In genomic region chr3:17322106-17322793, GRCh38 we compare ENCODE assay signal across 14 cellular contexts.
A peak's percentile ranks its signal among the peaks of the same experiment; 100 is the strongest.
DNase-seq lines count a peak whose midpoint lies in the region; ATAC-seq, FAIRE-seq and TF ChIP-seq lines count a peak whose summit lies in the region.
"Had no signal": no experiment of that assay in that cellular context is flagged by ENCODE, and none has a peak within 500 bp of the region (broad histone marks: within the 10 kb centered on the region; RNA-seq: fewer than 3 reads in every experiment).

No MANE protein-coding gene starts in this region.

- no peak overlapping the region for H3K27ac ChIP-seq in HepG2 (ENCODE audit: extremely low read length, insufficient read depth, low read length)
- H3K27ac ChIP-seq: brain microvascular endothelial cell, spleen had no signal

- H3K4me3 ChIP-seq in HepG2 (replicated peaks in 1 of 3; ENCODE audit: insufficient read depth in 1 of 3, low read depth in 2 of 3, low read length in 3 of 3), result no peak overlapping the region
- H3K4me3 ChIP-seq: spleen had no signal

- H3K79me2 ChIP-seq in HepG2 (ENCODE audit: insufficient read depth, low read length), result no peaks in the 10 kb centered on the region

- peaks cover 13% of the 10 kb centered on the region for H3K36me3 Mint-ChIP-seq in stimulated activated naive CD8-positive, alpha-beta T cell treated with anti-CD3 and anti-CD28 coated beads, Interleukin-15, Interleukin-2, amounts not matched to agents 100 ng/mL and 50 ng/mL, for 24 hours (ENCODE audit: low read depth)
- H3K36me3 Mint-ChIP-seq in T-helper 1 cell treated with Interleukin-12 subunit alpha and Interleukin-12 subunit beta and Interleukin-4 antibody, amounts not matched to agents 30 μg/mL and 1 μg/mL, for 36 hours (ENCODE audit: low read depth), result peaks cover 2% of the 10 kb centered on the region

- in situ Hi-C loops in HepG2 (cut with HindIII; ENCODE audit: extremely low pct_ligation_motif_present, low pct_unique_long_range_greater_than_20kb), result no loop called here

- TF ChIP-seq EP300 in HepG2 (IDR thresholded peaks at IDR 0.05; ENCODE audit: low read depth in 2 of 2, low read length in 2 of 2) (no peak), HepG2 (CRISPR knock-in tag; IDR thresholded peaks at IDR 0.05; ENCODE audit: borderline replicate concordance) (no peak)

- H3K27me3 Mint-ChIP-seq in stimulated activated naive CD8-positive, alpha-beta T cell treated with anti-CD3 and anti-CD28 coated beads, Interleukin-15, Interleukin-2, amounts not matched to agents 100 ng/mL and 50 ng/mL, for 24 hours, result no peaks in the 10 kb centered on the region
- no peaks in the 10 kb centered on the region for H3K27me3 Mint-ChIP-seq in T-helper 1 cell treated with Interleukin-12 subunit alpha and Interleukin-12 subunit beta and Interleukin-4 antibody, amounts not matched to agents 30 μg/mL and 1 μg/mL, for 36 hours (ENCODE audit: low read depth)

- FAIRE-seq in HepG2 (lab: Jason Lieb, UNC), result no peak

- H3K36me3 ChIP-seq in HepG2 (replicated peaks in 1 of 2; ENCODE audit: control insufficient read depth in 1 of 2, insufficient read depth in 2 of 2, low read length in 2 of 2), result no peaks in the 10 kb centered on the region
- H3K36me3 ChIP-seq: brain microvascular endothelial cell had no signal

- ATAC-seq in stimulated activated naive CD8-positive, alpha-beta T cell treated with anti-CD3 and anti-CD28 coated beads, Interleukin-15, Interleukin-2, amounts not matched to agents 100 U/mL and 50 U/mL, for 24 hours, result no peak
- ATAC-seq in HG02623 (IDR thresholded peaks at IDR 0.05; ENCODE audit: unreplicated experiment) (peak; percentile 65), HepG2 (no peak), GM21360 (IDR thresholded peaks at IDR 0.05; ENCODE audit: unreplicated experiment) (no peak)

- H3K4me2 ChIP-seq in HepG2 (ENCODE audit: low read depth, low read length), result no peak overlapping the region

- TF ChIP-seq RAD21 in HepG2 (CRISPR knock-in tag; IDR thresholded peaks at IDR 0.05), result no peak

- BruUV-seq in HepG2 (replicated peaks; lab: Mats Ljungman, UMichigan), result no TSS peak

- peaks cover 9% of the 10 kb centered on the region for H3K9me3 Mint-ChIP-seq in stimulated activated naive CD8-positive, alpha-beta T cell treated with anti-CD3 and anti-CD28 coated beads, Interleukin-15, Interleukin-2, amounts not matched to agents 100 ng/mL and 50 ng/mL, for 24 hours
- no peaks in the 10 kb centered on the region for H3K9me3 Mint-ChIP-seq in T-helper 1 cell treated with Interleukin-12 subunit alpha and Interleukin-12 subunit beta and Interleukin-4 antibody, amounts not matched to agents 30 μg/mL and 1 μg/mL, for 36 hours

- no peaks in the 10 kb centered on the region for H3K9me3 ChIP-seq in HepG2 (ENCODE audit: low read length)

- CTCF ChIA-PET in HepG2 (lab: Yijun Ruan, JAX; ENCODE audit: low intra/inter-chr PET ratio, low total read pairs), result no interaction called here

- H3K27ac Mint-ChIP-seq in stimulated activated naive CD8-positive, alpha-beta T cell treated with anti-CD3 and anti-CD28 coated beads, Interleukin-15, Interleukin-2, amounts not matched to agents 100 ng/mL and 50 ng/mL, for 24 hours, result no peak overlapping the region
- H3K27ac Mint-ChIP-seq in T-helper 1 cell treated with Interleukin-12 subunit alpha and Interleukin-12 subunit beta and Interleukin-4 antibody, amounts not matched to agents 30 μg/mL and 1 μg/mL, for 36 hours, result peak overlapping the region; percentile 75

- H3K4me1 Mint-ChIP-seq in stimulated activated naive CD8-positive, alpha-beta T cell treated with anti-CD3 and anti-CD28 coated beads, Interleukin-15, Interleukin-2, amounts not matched to agents 100 ng/mL and 50 ng/mL, for 24 hours (ENCODE audit: low read depth), result peaks cover 22% of the 10 kb centered on the region
- peaks cover 16% of the 10 kb centered on the region for H3K4me1 Mint-ChIP-seq in T-helper 1 cell treated with Interleukin-12 subunit alpha and Interleukin-12 subunit beta and Interleukin-4 antibody, amounts not matched to agents 30 μg/mL and 1 μg/mL, for 36 hours (ENCODE audit: low read depth)

- H2AFZ ChIP-seq in HepG2 (ENCODE audit: low read length), result no peak overlapping the region

- no peaks in the 10 kb centered on the region for H3K4me1 ChIP-seq in HepG2 (ENCODE audit: insufficient read depth, low read length)

- POLR2A ChIA-PET in HepG2 (lab: Yijun Ruan, JAX), result no interaction called here

- DNase-seq in stimulated activated naive CD8-positive, alpha-beta T cell treated with anti-CD3 and anti-CD28 coated beads, Interleukin-15, Interleukin-2, amounts not matched to agents 100 U/mL and 50 U/mL, for 24 hours, result no peak
- DNase-seq in SKM-1 (lab: John Stamatoyannopoulos, UW; ENCODE audit: unreplicated experiment), result no peak
- DNase-seq in HepG2 (ENCODE audit: low spot score), result no peak
- DNase-seq in NCI-H2029 (lab: John Stamatoyannopoulos, UW), result no peak
- DNase-seq: activated CD8-positive, alpha-beta memory T cell treated with anti-CD3 and anti-CD28 coated beads, Interleukin-2, amount 50 U/mL, for 48 hours; GDM1; NCI-H146; spleen; stimulated activated CD8-positive, alpha-beta memory T cell treated with anti-CD3 and anti-CD28 coated beads, Interleukin-4, amount 100 ng/mL, for 48 hours had no signal

- intact Hi-C loops in HepG2 (cut with micrococcal nuclease; ENCODE audit: unreplicated experiment), result no loop called here

- H3K27me3 ChIP-seq in HepG2 (ENCODE audit: control insufficient read depth in 1 of 2, insufficient read depth in 2 of 2, low read length in 2 of 2), result no peaks in the 10 kb centered on the region
- H3K27me3 ChIP-seq: brain microvascular endothelial cell, spleen had no signal

- no peak for TF ChIP-seq POLR2A in HepG2 (IDR thresholded peaks at IDR 0.05; ENCODE audit: insufficient read depth in 1 of 2, low read depth in 2 of 2, low read length in 2 of 2)

- no peak for TF ChIP-seq CTCF in HepG2 (CRISPR knock-in tag; IDR thresholded peaks at IDR 0.05)

- H3K9ac ChIP-seq in HepG2 (ENCODE audit: insufficient read depth, low read depth, low read length), result no peak overlapping the region

- WGBS in HepG2 (ENCODE audit: low lambda C conversion rate), result 98% methylated on average over 5 of the region's 5 CpGs

- peak overlapping the region; percentile 28 for H3K4me3 Mint-ChIP-seq in stimulated activated naive CD8-positive, alpha-beta T cell treated with anti-CD3 and anti-CD28 coated beads, Interleukin-15, Interleukin-2, amounts not matched to agents 100 ng/mL and 50 ng/mL, for 24 hours
- H3K4me3 Mint-ChIP-seq in T-helper 1 cell treated with Interleukin-12 subunit alpha and Interleukin-12 subunit beta and Interleukin-4 antibody, amounts not matched to agents 30 μg/mL and 1 μg/mL, for 36 hours, result peak overlapping the region; percentile 44

- H4K20me1 ChIP-seq in HepG2 (ENCODE audit: insufficient read depth, low read length), result no peaks in the 10 kb centered on the region

TF ChIP-seq in HepG2, 621 proteins besides CTCF, POLR2A, EP300 and RAD21 (continues in another document):
- TF ChIP-seq BORCS8-MEF2B (CRISPR knock-in tag; IDR thresholded peaks at IDR 0.05), result no peak
- TF ChIP-seq TFDP1 (CRISPR knock-in tag; IDR thresholded peaks at IDR 0.05; ENCODE audit: borderline replicate concordance), result no peak
- TF ChIP-seq ZNF20 (CRISPR knock-in tag; IDR thresholded peaks at IDR 0.05), result no peak
- TF ChIP-seq NR2C2 (CRISPR knock-in tag; IDR thresholded peaks at IDR 0.05; ENCODE audit: borderline replicate concordance), result no peak
- TF ChIP-seq ZNF775 (CRISPR knock-in tag; IDR thresholded peaks at IDR 0.05; ENCODE audit: borderline replicate concordance), result no peak
- TF ChIP-seq SNAI1 (CRISPR knock-in tag; IDR thresholded peaks at IDR 0.05; ENCODE audit: borderline replicate concordance), result no peak
- no peak for TF ChIP-seq ARID3A (IDR thresholded peaks at IDR 0.05; ENCODE audit: low read depth, low read length)
- TF ChIP-seq NR3C1 (CRISPR knock-in tag; IDR thresholded peaks at IDR 0.05), result no peak
- TF ChIP-seq SAFB2 (CRISPR knock-in tag; IDR thresholded peaks at IDR 0.05; ENCODE audit: borderline replicate concordance, low read depth), result no peak
- TF ChIP-seq KLF12 (CRISPR knock-in tag; IDR thresholded peaks at IDR 0.05; ENCODE audit: borderline replicate concordance), result no peak
- no peak for TF ChIP-seq SOX13 (IDR thresholded peaks at IDR 0.05)
- no peak for TF ChIP-seq SOX13 (CRISPR knock-in tag; conservative IDR thresholded peaks at IDR 0.05 in 1 of 2, IDR thresholded peaks at IDR 0.05 in 1 of 2)
- TF ChIP-seq ZNF232 (CRISPR knock-in tag; IDR thresholded peaks at IDR 0.05; ENCODE audit: borderline replicate concordance), result no peak
- TF ChIP-seq HNF4A (CRISPR knock-in tag; IDR thresholded peaks at IDR 0.05), result no peak
- no peak for TF ChIP-seq RXRB (CRISPR knock-in tag; IDR thresholded peaks at IDR 0.05; ENCODE audit: borderline replicate concordance)
